10 cellular contexts compared by ENCODE assay signal in the genomic region with DNA sequence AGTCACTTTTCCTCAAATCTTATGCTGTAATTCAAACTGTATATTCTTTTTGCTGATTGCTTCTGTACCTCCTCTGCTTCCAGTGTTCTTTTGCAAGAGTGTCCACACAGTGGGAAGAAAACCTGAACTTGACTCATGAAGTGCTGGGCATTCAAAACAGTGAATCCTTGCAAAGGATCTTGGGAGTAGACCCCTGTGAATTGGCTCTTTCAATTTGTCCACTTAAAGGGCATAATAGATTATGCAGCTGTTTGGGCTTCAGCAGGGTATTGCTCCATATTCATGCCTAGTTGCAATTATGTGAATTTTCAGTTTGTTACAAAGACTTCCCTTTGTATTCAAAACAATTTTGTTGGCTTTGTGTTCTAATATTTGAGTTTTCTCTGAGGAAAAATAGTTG. TPM values are rescaled to one million over a fixed set of nuclear protein-coding genes. Genes with fewer than 3 reads are reported as not detected.
DNase-seq lines count a peak whose midpoint lies in the region; ATAC-seq, FAIRE-seq and TF ChIP-seq lines count a peak whose summit lies in the region.
"Had no signal": no experiment of that assay in that cellular context is flagged by ENCODE, and none has a peak within 500 bp of the region (broad histone marks: within the 10 kb centered on the region; RNA-seq: fewer than 3 reads in every experiment).

No MANE protein-coding gene starts in this region.

- dilution Hi-C loops in keratinocyte (cut with MboI; ENCODE audit: extremely low pct_ligation_motif_present, low sequenced_read_pairs), result no loop called here

- H3K9me2 ChIP-seq in Loucy (replicated peaks; ENCODE audit: low read depth, low read length) (no peaks in the 10 kb centered on the region), SU-DHL-6 (replicated peaks; ENCODE audit: insufficient read depth, low read length) (no peaks in the 10 kb centered on the region)

- FAIRE-seq in keratinocyte (lab: Jason Lieb, UNC), result peak; percentile 32

- H3K36me3 ChIP-seq in Loucy (ENCODE audit: insufficient read depth, low read length) (no peaks in the 10 kb centered on the region), SU-DHL-6 (ENCODE audit: low read length) (no peaks in the 10 kb centered on the region), keratinocyte (ENCODE audit: control insufficient read depth in 2 of 2, extremely low read depth in 1 of 2, insufficient read depth in 2 of 2, low read length in 2 of 2) (no peaks in the 10 kb centered on the region)
- H3K36me3 ChIP-seq: adrenal gland had no signal

- no peaks in the 10 kb centered on the region for H3K27me3 ChIP-seq in Loucy (ENCODE audit: insufficient read depth, low read length, poor library complexity, severe bottlenecking)
- no peaks in the 10 kb centered on the region for H3K27me3 ChIP-seq in SU-DHL-6 (ENCODE audit: low read length)
- H3K27me3 ChIP-seq in keratinocyte (ENCODE audit: control insufficient read depth, extremely low read depth, insufficient read depth, low read length), result no peaks in the 10 kb centered on the region
- H3K27me3 ChIP-seq: adrenal gland had no signal

- TF ChIP-seq CTCF in Loucy (conservative IDR thresholded peaks at IDR 0.05; ENCODE audit: low read length) (no peak), SU-DHL-6 (IDR thresholded peaks at IDR 0.05; ENCODE audit: insufficient read depth, low read length, poor library complexity, severe bottlenecking) (no peak), keratinocyte (optimal IDR thresholded peaks at IDR 0.05 in 1 of 3, IDR thresholded peaks at IDR 0.05 in 1 of 3, conservative IDR thresholded peaks at IDR 0.05 in 1 of 3; ENCODE audit: extremely low read depth in 1 of 3, insufficient read depth in 2 of 3, low read length in 3 of 3) (no peak)

- peaks cover 47% of the 10 kb centered on the region for H3K4me1 ChIP-seq in Loucy (ENCODE audit: insufficient read depth, low read length, poor library complexity, severe bottlenecking)
- peaks cover 16% of the 10 kb centered on the region for H3K4me1 ChIP-seq in keratinocyte (ENCODE audit: control insufficient read depth, extremely low read depth, insufficient read depth, low read length)

- H3K9me3 ChIP-seq in Loucy (ENCODE audit: insufficient read depth, low read depth, low read length) (no peaks in the 10 kb centered on the region), SU-DHL-6 (ENCODE audit: insufficient read depth, low read length) (no peaks in the 10 kb centered on the region), keratinocyte (ENCODE audit: control insufficient read depth, low read depth, low read length) (no peaks in the 10 kb centered on the region)
- H3K9me3 ChIP-seq: adrenal gland had no signal

- H3K4me3 ChIP-seq in Loucy (ENCODE audit: low read length, poor library complexity, severe bottlenecking) (no peak overlapping the region), SU-DHL-6 (ENCODE audit: insufficient read depth, low read length, poor library complexity, severe bottlenecking) (no peak overlapping the region), keratinocyte (ENCODE audit: control insufficient read depth in 2 of 3, extremely low read depth in 1 of 3, insufficient read depth in 2 of 3, low read depth in 1 of 3, low read length in 3 of 3) (no peak overlapping the region)
- H3K4me3 ChIP-seq: adrenal gland had no signal

- peaks cover 83% of the 10 kb centered on the region for H4K20me1 ChIP-seq in Loucy (ENCODE audit: insufficient read depth, low read length, poor library complexity, severe bottlenecking)
- 0 out of 2 replicates have a peak, but pooled peaks cover 14% of the 10 kb centered on the region for H4K20me1 ChIP-seq in SU-DHL-6 (ENCODE audit: low read depth, low read length)
- no peaks in the 10 kb centered on the region for H4K20me1 ChIP-seq in keratinocyte (ENCODE audit: control insufficient read depth, extremely low read depth, insufficient read depth, low read length)

- no peaks in the 10 kb centered on the region for H3K9me1 ChIP-seq in keratinocyte (ENCODE audit: control insufficient read depth, extremely low read depth, insufficient read depth, low read length)

- H3K27ac ChIP-seq in SU-DHL-6 (ENCODE audit: low read depth, low read length) (no peak overlapping the region), keratinocyte (ENCODE audit: control insufficient read depth, insufficient read depth, low read length) (no peak overlapping the region)
- H3K27ac ChIP-seq: adrenal gland had no signal

- H3K79me2 ChIP-seq in Loucy (ENCODE audit: insufficient read depth, low read length) (peaks cover 94% of the 10 kb centered on the region), SU-DHL-6 (ENCODE audit: insufficient read depth, low read length) (peaks cover 99% of the 10 kb centered on the region), keratinocyte (ENCODE audit: control insufficient read depth, insufficient read depth, low read length) (peaks cover 92% of the 10 kb centered on the region)

- ATAC-seq in HG03565 (IDR thresholded peaks at IDR 0.05; ENCODE audit: unreplicated experiment), result no peak
- ATAC-seq: activated CD4-positive, alpha-beta T cell treated with anti-CD3 and anti-CD28 coated beads for 36 hours had no signal

- H3K4me2 ChIP-seq in Loucy (ENCODE audit: low read depth, low read length, poor library complexity, severe bottlenecking) (peak overlapping the region; percentile 77), SU-DHL-6 (ENCODE audit: low read depth, low read length, poor library complexity, severe bottlenecking) (peak overlapping the region; percentile 81), keratinocyte (ENCODE audit: control insufficient read depth, extremely low read depth, insufficient read depth, low read depth, low read length) (peak overlapping the region; percentile 18)

- peak; percentile 59 for DNase-seq in ELR (ENCODE audit: low read depth)
- DNase-seq in keratinocyte (ENCODE audit: low read depth, low spot score), result no peak
- no peak for DNase-seq in RPMI8226
- no peak for DNase-seq in amygdala (lab: John Stamatoyannopoulos, UW)
- no peak for DNase-seq in middle frontal gyrus (ENCODE audit: extremely low spot score, low spot score)
- DNase-seq: activated CD4-positive, alpha-beta T cell treated with anti-CD3 and anti-CD28 coated beads for 36 hours; adrenal gland had no signal

- H3K9ac ChIP-seq in Loucy (ENCODE audit: low read depth, low read length, poor library complexity, severe bottlenecking), result no peak overlapping the region
- H3K9ac ChIP-seq in SU-DHL-6 (ENCODE audit: low read length), result no peak overlapping the region
- no peak overlapping the region for H3K9ac ChIP-seq in keratinocyte (ENCODE audit: control insufficient read depth, extremely low read depth, insufficient read depth, low read length)

- H2AFZ ChIP-seq in Loucy (ENCODE audit: low read length) (no peak overlapping the region), SU-DHL-6 (ENCODE audit: low read depth, low read length, severe bottlenecking) (no peak overlapping the region), keratinocyte (ENCODE audit: control insufficient read depth, low read length) (no peak overlapping the region)

- H3F3A ChIP-seq in Loucy (ENCODE audit: low read depth) (no peaks in the 10 kb centered on the region), SU-DHL-6 (ENCODE audit: insufficient read depth) (no peaks in the 10 kb centered on the region; the same call in 1 of the 2 replicates)

RNA-seq across cellular contexts. Expression of gene ZFAND6, which starts 11.4 kb away (rescaled TPM):
- polyA plus RNA-seq in keratinocyte, result 76.3 to 143 TPM (median 142 TPM) in 3 replicates
- polyA plus RNA-seq in keratinocyte (2011; ENCODE audit: low read depth), result 119 TPM
- 69.3 and 130 TPM in 2 replicates for polyA plus RNA-seq in keratinocyte (2011; cell fraction: cytosol; rRNA removed)
- 76.2 and 94.2 TPM in 2 replicates for polyA plus RNA-seq in keratinocyte (2011; cell fraction: nucleus; rRNA removed)
- 65.0 and 95.4 TPM in 2 replicates for polyA plus RNA-seq in keratinocyte (2012; ENCODE audit: low replicate concordance)
- 13.2 to 111 TPM (median 97.5 TPM) in 3 replicates for polyA minus RNA-seq in keratinocyte
- polyA minus RNA-seq in keratinocyte (2011; cell fraction: cytosol; rRNA and poly(A)+ RNA removed), result 85.6 TPM
- 47.2 and 67.4 TPM in 2 replicates for polyA minus RNA-seq in keratinocyte (2011; cell fraction: nucleus; rRNA and poly(A)+ RNA removed)

Comparison
In these comparisons a context has a peak if more than half of its experiments do, and no peak if none do; other contexts are left out.
1. H3K4me2 ChIP-seq: peak in every context shown above with its lines; median percentile 81 in SU-DHL-6; 77 in Loucy; 18 in keratinocyte.